In genomic region chr12:121800694-121801600, GRCh38 we compare ENCODE assay signal across 8 cellular contexts. TPM values are rescaled to one million over a fixed set of nuclear protein-coding genes. Genes with fewer than 3 reads are reported as not detected.
DNase-seq lines count a peak whose midpoint lies in the region; ATAC-seq and TF ChIP-seq lines count a peak whose summit lies in the region.

No MANE protein-coding gene starts in this region.

- H3K9me3 Mint-ChIP-seq in activated CD4-positive, alpha-beta T cell treated with anti-CD3 and anti-CD28 coated beads, Interleukin-2, amount 10 ng/mL, durations not matched to agents 24 days and 14 days: no peaks in the 10 kb centered on the region

- DNase-seq in NCI-H2029 (lab: John Stamatoyannopoulos, UW) (peak; percentile 45), NCI-H2029 treated with DMSO at 0.1 percent for 48 hours (lab: John Stamatoyannopoulos, UW) (no peak), NCI-H2171 (lab: John Stamatoyannopoulos, UW) (peak; percentile 40), dermis blood vessel endothelial cell (peak; percentile 72), left lung (peak; percentile 81 to 95)
- DNase-seq in activated CD4-positive, alpha-beta T cell treated with anti-CD3 and anti-CD28 coated beads, Interleukin-2, amount 10 ng/mL, durations not matched to agents 24 days and 14 days: peak; percentile 91
- peak; percentile 76 for DNase-seq in stimulated activated CD4-positive, alpha-beta T cell treated with anti-CD3 and anti-CD28 coated beads, Interleukin-4, amount 100 ng/mL, for 24 hours

- H3K36me3 Mint-ChIP-seq in activated CD4-positive, alpha-beta T cell treated with anti-CD3 and anti-CD28 coated beads, Interleukin-2, amount 10 ng/mL, durations not matched to agents 24 days and 14 days (ENCODE audit: low read depth): peaks cover 47% of the 10 kb centered on the region

- H3K27ac ChIP-seq in left lung: peak overlapping the region; percentile 100

- intact Hi-C loops in activated CD4-positive, alpha-beta T cell treated with anti-CD3 and anti-CD28 coated beads, Interleukin-2, amount 10 ng/mL, durations not matched to agents 24 days and 14 days (cut with micrococcal nuclease): loop anchor here (1.0 to 10.0 kb wide), 3 partner anchors 11 to 426 kb away; partner anchors contain the start of gene DIABLO
- intact Hi-C loops in left lung (cut with DNase I): no loop called here

- no peaks in the 10 kb centered on the region for H3K27me3 ChIP-seq in left lung

- H3K27ac Mint-ChIP-seq in activated CD4-positive, alpha-beta T cell treated with anti-CD3 and anti-CD28 coated beads, Interleukin-2, amount 10 ng/mL, durations not matched to agents 24 days and 14 days: peak overlapping the region; percentile 100

- H3K4me1 ChIP-seq in left lung: peaks cover 33 to 50% of the 10 kb centered on the region in 2 donors

- peaks cover 32% of the 10 kb centered on the region for H3K4me1 Mint-ChIP-seq in activated CD4-positive, alpha-beta T cell treated with anti-CD3 and anti-CD28 coated beads, Interleukin-2, amount 10 ng/mL, durations not matched to agents 24 days and 14 days

- peak overlapping the region; percentile 58 to 86 for H3K4me3 ChIP-seq in left lung

- ATAC-seq in left lung (no peak), GM18517 (IDR thresholded peaks at IDR 0.05; ENCODE audit: unreplicated experiment) (no peak)

- no peaks in the 10 kb centered on the region for H3K27me3 Mint-ChIP-seq in activated CD4-positive, alpha-beta T cell treated with anti-CD3 and anti-CD28 coated beads, Interleukin-2, amount 10 ng/mL, durations not matched to agents 24 days and 14 days

- peaks cover 0 to 22% of the 10 kb centered on the region in 2 donors for H3K36me3 ChIP-seq in left lung

- no peaks in the 10 kb centered on the region for H3K9me3 ChIP-seq in left lung

- peak overlapping the region; percentile 100 for H3K4me3 Mint-ChIP-seq in activated CD4-positive, alpha-beta T cell treated with anti-CD3 and anti-CD28 coated beads, Interleukin-2, amount 10 ng/mL, durations not matched to agents 24 days and 14 days

- TF ChIP-seq CTCF in left lung (IDR thresholded peaks at IDR 0.05): no peak

RNA-seq across cellular contexts. Expression of gene SETD1B, which starts 2.9 kb away (rescaled TPM):
- 26.6 and 29.2 TPM in 2 replicates for total RNA-seq in activated CD4-positive, alpha-beta T cell treated with anti-CD3 and anti-CD28 coated beads, Interleukin-2, amount 10 ng/mL, durations not matched to agents 24 days and 14 days
- total RNA-seq in dermis blood vessel endothelial cell (2.7 and 6.7 TPM in 2 replicates), left lung (10 to 100 TPM; 18.9 to 23.4 TPM)

RNA-seq across cellular contexts. Expression of gene RHOF, which starts 7.5 kb away (rescaled TPM):
- total RNA-seq in activated CD4-positive, alpha-beta T cell treated with anti-CD3 and anti-CD28 coated beads, Interleukin-2, amount 10 ng/mL, durations not matched to agents 24 days and 14 days: 107 and 114 TPM in 2 replicates
- total RNA-seq in dermis blood vessel endothelial cell (6.1 and 6.5 TPM in 2 replicates), left lung (10 to 100 TPM; 37.6 to 48.3 TPM)

RNA-seq across cellular contexts. Expression of gene HPD, which starts 57.7 kb away (rescaled TPM):
- total RNA-seq in activated CD4-positive, alpha-beta T cell treated with anti-CD3 and anti-CD28 coated beads, Interleukin-2, amount 10 ng/mL, durations not matched to agents 24 days and 14 days: not detected in 2 replicates
- total RNA-seq in dermis blood vessel endothelial cell (not detected in 2 replicates), left lung (1 to 10 TPM in 1 of 2 donors, under 1 TPM in 1; 0.85 to 2.1 TPM)
